In the genomic region with DNA sequence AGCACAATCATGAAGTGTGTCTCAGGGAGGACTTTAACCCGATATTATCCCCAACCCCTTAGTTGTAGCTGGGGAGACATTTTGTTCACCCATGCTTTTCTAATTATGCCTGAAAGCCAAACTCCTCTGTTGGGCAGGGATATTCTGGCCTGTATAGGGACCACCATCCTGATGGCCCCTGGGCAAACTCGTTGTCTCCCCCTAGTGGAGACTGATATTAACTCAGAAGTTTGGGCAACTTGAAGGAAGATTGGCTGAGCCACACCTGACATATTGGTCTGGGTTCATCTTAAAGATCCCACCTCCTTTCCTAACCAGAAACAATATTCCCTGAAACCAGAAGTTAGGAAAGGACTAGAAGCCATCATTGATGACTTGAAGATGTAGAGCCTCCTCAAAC, we compare ENCODE assay signal across 9 cellular contexts. TPM values are rescaled to one million over a fixed set of nuclear protein-coding genes. Genes with fewer than 3 reads are reported as not detected.
DNase-seq lines count a peak whose midpoint lies in the region; ATAC-seq and TF ChIP-seq lines count a peak whose summit lies in the region.
"Had no signal": no experiment of that assay in that cellular context is flagged by ENCODE, and none has a peak within 500 bp of the region (broad histone marks: within the 10 kb centered on the region; RNA-seq: fewer than 3 reads in every experiment).

No MANE protein-coding gene starts in this region.

- CTCF ChIA-PET in activated naive CD4-positive, alpha-beta T cell treated with anti-CD3 and anti-CD28 coated beads for 36 hours (lab: Charles Lee) = interaction anchor here (0.8 kb wide), 1 partner anchor 10 kb away, joined by 3 read pairs; no protein-coding TSS in a partner anchor
- CTCF ChIA-PET in mammary epithelial cell (lab: Charles Lee; ENCODE audit: low non-redundant PET) = no interaction called here

- no peak overlapping the region for H3K4me3 Mint-ChIP-seq in activated naive CD4-positive, alpha-beta T cell treated with anti-CD3 and anti-CD28 coated beads for 36 hours

- intact Hi-C loops in activated naive CD4-positive, alpha-beta T cell treated with anti-CD3 and anti-CD28 coated beads for 36 hours (cut with micrococcal nuclease) = no loop called here
- intact Hi-C loops in mammary epithelial cell (cut with micrococcal nuclease) = no loop called here

- dilution Hi-C loops in mammary epithelial cell (cut with HindIII; ENCODE audit: low sequenced_read_pairs) = no loop called here

- H3K79me2 ChIP-seq in mammary epithelial cell (ENCODE audit: insufficient read depth, low read length) = no peaks in the 10 kb centered on the region

- no peak overlapping the region for H3K4me3 ChIP-seq in Jurkat, Clone E6-1 (ENCODE audit: low read length)
- H3K4me3 ChIP-seq in mammary epithelial cell (replicated peaks in 1 of 3; ENCODE audit: insufficient read depth in 1 of 3, low read depth in 2 of 3, low read length in 3 of 3) (no peak overlapping the region), retinal pigment epithelial cell (ENCODE audit: low read length) (no peak overlapping the region)

- H3K27me3 ChIP-seq in mammary epithelial cell (ENCODE audit: insufficient read depth, low read length) = no peaks in the 10 kb centered on the region

- no peaks in the 10 kb centered on the region for H3K36me3 Mint-ChIP-seq in activated naive CD4-positive, alpha-beta T cell treated with anti-CD3 and anti-CD28 coated beads for 36 hours (ENCODE audit: low read depth)

- in situ Hi-C loops in mammary epithelial cell (cut with MboI; ENCODE audit: low sequenced_read_pairs in 2 of 2) = no loop called here

- no peak overlapping the region for H2AFZ ChIP-seq in mammary epithelial cell (ENCODE audit: low read depth, low read length)

- 44% methylated on average over 2 of the region's 2 CpGs for WGBS in mammary epithelial cell (ENCODE audit: low coverage, missing lambda C conversion rate)

- no peak overlapping the region for H3K27ac ChIP-seq in mammary epithelial cell (ENCODE audit: insufficient read depth, low read depth, low read length)

- DNase-seq in activated naive CD4-positive, alpha-beta T cell treated with anti-CD3 and anti-CD28 coated beads for 36 hours = peak; percentile 12
- DNase-seq in activated naive CD4-positive, alpha-beta T cell (lab: John Stamatoyannopoulos, UW) = no peak
- peak; percentile 19 for DNase-seq in Jurkat, Clone E6-1 (ENCODE audit: low read depth, low spot score)
- no peak for DNase-seq in mammary epithelial cell
- no peak for DNase-seq in retinal pigment epithelial cell (ENCODE audit: low read depth)
- no peak for DNase-seq in NCI-H1930 (lab: John Stamatoyannopoulos, UW)
- DNase-seq in stimulated activated CD4-positive, alpha-beta T cell treated with anti-CD3 and anti-CD28 coated beads, Interleukin-2, amount 100 ng/mL, for 48 hours = no peak
- DNase-seq: stimulated activated CD4-positive, alpha-beta T cell treated with anti-CD3 and anti-CD28 coated beads, Interleukin-15, amount 100 ng/mL, for 24 hours had no signal

- H3K27me3 Mint-ChIP-seq in activated naive CD4-positive, alpha-beta T cell treated with anti-CD3 and anti-CD28 coated beads for 36 hours (ENCODE audit: low read depth) = no peaks in the 10 kb centered on the region

- no peaks in the 10 kb centered on the region for H3K9me3 Mint-ChIP-seq in activated naive CD4-positive, alpha-beta T cell treated with anti-CD3 and anti-CD28 coated beads for 36 hours

- no peak overlapping the region for H3K27ac Mint-ChIP-seq in activated naive CD4-positive, alpha-beta T cell treated with anti-CD3 and anti-CD28 coated beads for 36 hours

- no peaks in the 10 kb centered on the region for H4K20me1 ChIP-seq in mammary epithelial cell (ENCODE audit: insufficient read depth, low read length)

- ATAC-seq in HG02610 (IDR thresholded peaks at IDR 0.05; ENCODE audit: unreplicated experiment) = no peak

- no peaks in the 10 kb centered on the region for H3K9me3 ChIP-seq in mammary epithelial cell (replicated peaks; ENCODE audit: insufficient read depth, low read length)

- H3K4me2 ChIP-seq in mammary epithelial cell (ENCODE audit: insufficient read depth, low read depth, low read length) = no peak overlapping the region

- no TSS peak for BruUV-seq in mammary epithelial cell (replicated peaks; lab: Mats Ljungman, UMichigan)

- H3K9ac ChIP-seq in mammary epithelial cell (ENCODE audit: insufficient read depth, low read length) = no peak overlapping the region

- no peaks in the 10 kb centered on the region for H3K36me3 ChIP-seq in mammary epithelial cell (ENCODE audit: insufficient read depth, low read length)

- TF ChIP-seq CTCF in mammary epithelial cell (conservative IDR thresholded peaks at IDR 0.05 in 1 of 2, IDR thresholded peaks at IDR 0.05 in 1 of 2; ENCODE audit: extremely low read depth in 1 of 2, insufficient read depth in 1 of 2, low read depth in 1 of 2, low read length in 2 of 2) = peak; percentile 46 to 54
- TF ChIP-seq CTCF in retinal pigment epithelial cell (conservative IDR thresholded peaks at IDR 0.05; ENCODE audit: low read depth, low read length) = peak; percentile 56

- H3K4me1 ChIP-seq in mammary epithelial cell (ENCODE audit: insufficient read depth, low read length) = no peaks in the 10 kb centered on the region

- no peaks in the 10 kb centered on the region for H3K4me1 Mint-ChIP-seq in activated naive CD4-positive, alpha-beta T cell treated with anti-CD3 and anti-CD28 coated beads for 36 hours (ENCODE audit: low read depth)

RNA-seq across cellular contexts. Expression of gene TM4SF18, which starts 42.3 kb away (rescaled TPM):
- total RNA-seq in activated naive CD4-positive, alpha-beta T cell treated with anti-CD3 and anti-CD28 coated beads for 36 hours = not detected
- polyA plus RNA-seq in Jurkat, Clone E6-1 (2012; ENCODE audit: insufficient read depth, insufficient read length) = not detected
- total RNA-seq in mammary epithelial cell = not detected
- polyA plus RNA-seq in mammary epithelial cell = not detected
- polyA minus RNA-seq in mammary epithelial cell = not detected

Comparison
In these comparisons a context has a peak if more than half of its experiments do, and no peak if none do; other contexts are left out.
1. DNase-seq: peak in activated naive CD4-positive, alpha-beta T cell treated with anti-CD3 and anti-CD28 coated beads for 36 hours (single experiment) and Jurkat, Clone E6-1 (single experiment); none in activated naive CD4-positive, alpha-beta T cell (0 of 4), mammary epithelial cell (single experiment), retinal pigment epithelial cell (single experiment), NCI-H1930 (0 of 2) and stimulated activated CD4-positive, alpha-beta T cell treated with anti-CD3 and anti-CD28 coated beads, Interleukin-2, amount 100 ng/mL, for 48 hours (0 of 2).